8 cellular contexts compared by ENCODE assay signal in genomic region chr18:34976534-34976898, GRCh38.
DNase-seq lines count a peak whose midpoint lies in the region; ATAC-seq and TF ChIP-seq lines count a peak whose summit lies in the region.

No MANE protein-coding gene starts in this region.

- no peak for TF ChIP-seq EP300 in neural cell (conservative IDR thresholded peaks at IDR 0.05; ENCODE audit: poor library complexity, severe bottlenecking)

- no peak for DNase-seq in colonic mucosa
- no peak for DNase-seq in COR-L47 (lab: John Stamatoyannopoulos, UW)
- no peak for DNase-seq in KBM-7
- no peak for DNase-seq in globus pallidus (ENCODE audit: low spot score)

- H3K9me3 ChIP-seq in colonic mucosa (no peaks in the 10 kb centered on the region), neural cell (ENCODE audit: low read length) (no peaks in the 10 kb centered on the region)

- peaks cover 7% of the 10 kb centered on the region for H3F3A ChIP-seq in neural cell (ENCODE audit: insufficient read depth, low read length, poor library complexity, severe bottlenecking)

- no peaks in the 10 kb centered on the region for H4K20me1 ChIP-seq in neural cell (ENCODE audit: insufficient read depth)

- no peak for TF ChIP-seq RAD21 in neural cell (conservative IDR thresholded peaks at IDR 0.05)

- H3K4me1 ChIP-seq in colonic mucosa, result no peaks in the 10 kb centered on the region

- H3K9ac ChIP-seq in colonic mucosa (ENCODE audit: low read depth in 2 of 2, low read length in 2 of 2) (peak overlapping the region; percentile 55 to 77), neural cell (ENCODE audit: low read length) (peak overlapping the region; percentile 76)

- no peak for TF ChIP-seq CTCF in C4-2B (conservative IDR thresholded peaks at IDR 0.05)
- no peak for TF ChIP-seq CTCF in colonic mucosa (IDR thresholded peaks at IDR 0.05)
- no peak for TF ChIP-seq CTCF in neural cell (IDR thresholded peaks at IDR 0.05; ENCODE audit: poor library complexity, severe bottlenecking)

- H3K79me2 ChIP-seq in neural cell (replicated peaks; ENCODE audit: insufficient read depth, low read length), result no peaks in the 10 kb centered on the region

- in situ Hi-C loops in KBM-7 (cut with MboI; ENCODE audit: low pct_unique_long_range_greater_than_20kb, low sequenced_read_pairs), result no loop called here

- H3K4me3 ChIP-seq in colonic mucosa (peak overlapping the region; percentile 70), neural cell (ENCODE audit: low read length) (peak overlapping the region; percentile 98)

- peak; percentile 21 for ATAC-seq in HG03520 (IDR thresholded peaks at IDR 0.05; ENCODE audit: unreplicated experiment)
- no peak for ATAC-seq in HG02759 (IDR thresholded peaks at IDR 0.05; ENCODE audit: unreplicated experiment)

- H2AFZ ChIP-seq in neural cell (ENCODE audit: low read depth, low read length), result no peak overlapping the region

- peak overlapping the region; percentile 38 for H3K4me2 ChIP-seq in neural cell (ENCODE audit: low read length)

- H3K27me3 ChIP-seq in colonic mucosa (no peaks in the 10 kb centered on the region), neural cell (ENCODE audit: insufficient read depth, low read depth, low read length) (peaks cover 18% of the 10 kb centered on the region)

- H3K27ac ChIP-seq in C4-2B (peak overlapping the region; percentile 35; the same call in 1 of the 2 replicates), colonic mucosa (peak overlapping the region; percentile 85), neural cell (ENCODE audit: low read length) (no peak overlapping the region)

- H3K36me3 ChIP-seq in colonic mucosa, result no peaks in the 10 kb centered on the region
- H3K36me3 ChIP-seq in neural cell (ENCODE audit: insufficient read depth, low read length), result no peaks in the 10 kb centered on the region

- no peaks in the 10 kb centered on the region for H3K9me2 ChIP-seq in neural cell (ENCODE audit: insufficient read depth, low read length)

- intact Hi-C loops in colonic mucosa (cut with DNase I), result no loop called here

TF ChIP-seq in neural cell, 6 proteins besides CTCF, POLR2A, EP300 and RAD21:
- TF ChIP-seq EZH2 (IDR thresholded peaks at IDR 0.05; ENCODE audit: borderline replicate concordance, insufficient read depth, low read length, poor library complexity, severe bottlenecking) (no peak), POLR2AphosphoS5 (IDR thresholded peaks at IDR 0.05) (no peak), TAF1 (IDR thresholded peaks at IDR 0.05; ENCODE audit: low read depth) (no peak), REST (IDR thresholded peaks at IDR 0.05; ENCODE audit: borderline replicate concordance) (no peak), SMC3 (conservative IDR thresholded peaks at IDR 0.05; ENCODE audit: poor library complexity) (no peak), MXI1 (conservative IDR thresholded peaks at IDR 0.05; ENCODE audit: poor library complexity, severe bottlenecking) (no peak)
